ENCODE assay signal across 21 cellular contexts in genomic region chr7:149087366-149087765, GRCh38.
"Had no signal": no experiment of that assay in that cellular context is flagged by ENCODE, and none has a peak within 500 bp of the region (broad histone marks: within the 10 kb centered on the region; RNA-seq: fewer than 3 reads in every experiment).

No MANE protein-coding gene starts in this region.

- H3K27me3 ChIP-seq: heart right ventricle, testis, vagina had no signal

- H3K27ac Mint-ChIP-seq: activated naive CD4-positive, alpha-beta T cell treated with anti-CD3 and anti-CD28 coated beads, Interleukin-2, amount 50 U/mL, for 72 hours; activated T-cell treated with anti-CD3 and anti-CD28 coated beads, Interleukin-2, amount 50 U/mL, for 72 hours; memory B cell; progenitor cell of endocrine pancreas had no signal

- H3K27ac ChIP-seq: heart right ventricle, testis, vagina, WERI-Rb-1 had no signal

- DNase-seq: activated CD4-positive, alpha-beta T cell treated with anti-CD3 and anti-CD28 coated beads for 1 hour; activated CD8-positive, alpha-beta memory T cell treated with anti-CD3 and anti-CD28 coated beads, Interleukin-2, amount 50 U/mL, for 48 hours; activated effector memory CD4-positive, alpha-beta T cell treated with Interleukin-2 at 50 U/mL for 16 hours; activated T-cell treated with anti-CD3 and anti-CD28 coated beads, Interleukin-2, amount 50 U/mL, for 72 hours; dermis blood vessel endothelial cell; effector CD8-positive, alpha-beta T cell; erythroblast; foreskin fibroblast; heart right ventricle; left colon; retina; stimulated activated CD4-positive, alpha-beta T cell treated with anti-CD3 and anti-CD28 coated beads, Interleukin-2, amount 100 ng/mL, for 48 hours; stimulated activated CD8-positive, alpha-beta memory T cell treated with anti-CD3 and anti-CD28 coated beads, Interleukin-4, amount 100 ng/mL, for 48 hours; T-helper 1 cell; testis; trophoblast cell; WERI-Rb-1 had no signal

- H3K36me3 ChIP-seq: vagina had no signal

- H3K27me3 Mint-ChIP-seq: memory B cell, progenitor cell of endocrine pancreas had no signal

- H3K4me3 ChIP-seq: heart right ventricle, testis, vagina had no signal

- ATAC-seq: activated naive CD4-positive, alpha-beta T cell treated with anti-CD3 and anti-CD28 coated beads, Interleukin-2, amount 50 U/mL, for 72 hours; activated T-cell treated with anti-CD3 and anti-CD28 coated beads, Interleukin-2, amount 50 U/mL, for 72 hours; heart right ventricle; left colon had no signal

- H3K4me3 Mint-ChIP-seq: activated T-cell treated with anti-CD3 and anti-CD28 coated beads, Interleukin-2, amount 50 U/mL, for 72 hours; memory B cell had no signal
